ENCODE assay signal across 1 cellular context in genomic region chr6:12968290-12968689, GRCh38.
TF ChIP-seq lines count a peak whose summit lies in the region.

No MANE protein-coding gene starts in this region.

TF ChIP-seq in IMR-90, 13 proteins besides CTCF, POLR2A, EP300 and RAD21 (continued from another document):
- TF ChIP-seq, protein P1, sequence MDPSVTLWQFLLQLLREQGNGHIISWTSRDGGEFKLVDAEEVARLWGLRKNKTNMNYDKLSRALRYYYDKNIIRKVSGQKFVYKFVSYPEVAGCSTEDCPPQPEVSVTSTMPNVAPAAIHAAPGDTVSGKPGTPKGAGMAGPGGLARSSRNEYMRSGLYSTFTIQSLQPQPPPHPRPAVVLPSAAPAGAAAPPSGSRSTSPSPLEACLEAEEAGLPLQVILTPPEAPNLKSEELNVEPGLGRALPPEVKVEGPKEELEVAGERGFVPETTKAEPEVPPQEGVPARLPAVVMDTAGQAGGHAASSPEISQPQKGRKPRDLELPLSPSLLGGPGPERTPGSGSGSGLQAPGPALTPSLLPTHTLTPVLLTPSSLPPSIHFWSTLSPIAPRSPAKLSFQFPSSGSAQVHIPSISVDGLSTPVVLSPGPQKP (IDR thresholded peaks at IDR 0.05; ENCODE audit: borderline replicate concordance, low read depth, low read length), result no peak
- no peak for TF ChIP-seq RCOR1 (IDR thresholded peaks at IDR 0.05; ENCODE audit: insufficient replicate concordance, low read length)
- 0 out of 2 replicates have a peak, but pooled peaks have one; percentile 24 for TF ChIP-seq CEBPB (IDR thresholded peaks at IDR 0.05; ENCODE audit: low read depth, low read length)
